ENCODE assay signal across 10 cellular contexts in genomic region chr10:29703276-29703675, GRCh38.
A peak's percentile ranks its signal among the peaks of the same experiment; 100 is the strongest.
DNase-seq lines count a peak whose midpoint lies in the region; ATAC-seq and TF ChIP-seq lines count a peak whose summit lies in the region.
"Had no signal": no experiment of that assay in that cellular context is flagged by ENCODE, and none has a peak within 500 bp of the region (broad histone marks: within the 10 kb centered on the region; RNA-seq: fewer than 3 reads in every experiment).

No MANE protein-coding gene starts in this region.

- no peak for ATAC-seq in activated T-helper 17 cell treated with anti-CD3 and anti-CD28 coated beads, Interleukin-2, amount 50 U/mL, for 72 hours (replicated peaks)
- no peak for ATAC-seq in naive thymus-derived CD8-positive, alpha-beta T cell
- ATAC-seq in GM21786 (IDR thresholded peaks at IDR 0.05; ENCODE audit: unreplicated experiment) = no peak

- no peaks in the 10 kb centered on the region for H3K27me3 ChIP-seq in HL-60 (ENCODE audit: insufficient read depth, poor library complexity, severe bottlenecking)

- H3K27ac ChIP-seq in HL-60 (replicated peaks) = peak overlapping the region; percentile 31; the same call in 1 of the 2 replicates

- TF ChIP-seq CTCF in CD14-positive monocyte (IDR thresholded peaks at IDR 0.05) (no peak), HL-60 (IDR thresholded peaks at IDR 0.05; ENCODE audit: insufficient read depth, low read length) (no peak)

- POLR2A ChIA-PET in naive thymus-derived CD8-positive, alpha-beta T cell (lab: Charles Lee) = interaction anchor here (0.7 kb wide), 1 partner anchor 9 kb away, joined by 3 read pairs; no protein-coding TSS in a partner anchor

- peak overlapping the region; percentile 55 to 88 (median 84) for H3K27ac Mint-ChIP-seq in CD14-positive monocyte
- H3K27ac Mint-ChIP-seq in activated T-helper 17 cell treated with anti-CD3 and anti-CD28 coated beads, Interleukin-2, amount 50 U/mL, for 72 hours = peak overlapping the region; percentile 83
- peak overlapping the region; percentile 57 to 95 (median 87) for H3K27ac Mint-ChIP-seq in naive thymus-derived CD8-positive, alpha-beta T cell

- H3K9me3 Mint-ChIP-seq in CD14-positive monocyte = peaks cover 0 to 3% (median 0%) of the 10 kb centered on the region in 7 donors
- no peaks in the 10 kb centered on the region for H3K9me3 Mint-ChIP-seq in activated T-helper 17 cell treated with anti-CD3 and anti-CD28 coated beads, Interleukin-2, amount 50 U/mL, for 72 hours
- peaks cover 0 to 3% (median 0%) of the 10 kb centered on the region in 9 donors for H3K9me3 Mint-ChIP-seq in naive thymus-derived CD8-positive, alpha-beta T cell

- peaks cover 0 to 3% (median 0%) of the 10 kb centered on the region in 3 donors for H3K27me3 Mint-ChIP-seq in CD14-positive monocyte (ENCODE audit: low read depth in 3 of 3)
- H3K27me3 Mint-ChIP-seq in activated T-helper 17 cell treated with anti-CD3 and anti-CD28 coated beads, Interleukin-2, amount 50 U/mL, for 72 hours = no peaks in the 10 kb centered on the region
- H3K27me3 Mint-ChIP-seq in naive thymus-derived CD8-positive, alpha-beta T cell = no peaks in the 10 kb centered on the region

- DNase-seq in CD14-positive monocyte (ENCODE audit: low spot score) = no peak
- no peak for DNase-seq in HL-60 (ENCODE audit: low read depth in 1 of 2, low spot score in 1 of 2)
- no peak for DNase-seq in naive thymus-derived CD8-positive, alpha-beta T cell
- DNase-seq in activated gamma-delta T cell treated with Interleukin-2 at 50 U/mL for 16 hours = no peak
- DNase-seq in NK-92 (lab: John Stamatoyannopoulos, UW; ENCODE audit: unreplicated experiment) = no peak
- DNase-seq in A172 (ENCODE audit: low spot score) = no peak
- DNase-seq: activated CD4-positive, CD25-positive, alpha-beta regulatory T cell treated with anti-CD3 and anti-CD28 coated beads, Interleukin-2, amount 50 U/mL, for 72 hours; NK-92 treated with Interleukin-12 subunit alpha and Interleukin-12 subunit beta, amount 100 ng/mL, for 24 hours had no signal

- peaks cover 19 to 26% of the 10 kb centered on the region in 2 donors for H3K36me3 Mint-ChIP-seq in CD14-positive monocyte
- H3K36me3 Mint-ChIP-seq in activated T-helper 17 cell treated with anti-CD3 and anti-CD28 coated beads, Interleukin-2, amount 50 U/mL, for 72 hours (ENCODE audit: low read depth) = no peaks in the 10 kb centered on the region
- H3K36me3 Mint-ChIP-seq in naive thymus-derived CD8-positive, alpha-beta T cell = peaks cover 0 to 5% (median 4%) of the 10 kb centered on the region in 3 donors

- H3K4me1 Mint-ChIP-seq in CD14-positive monocyte = peaks cover 44% of the 10 kb centered on the region
- peaks cover 13% of the 10 kb centered on the region for H3K4me1 Mint-ChIP-seq in activated T-helper 17 cell treated with anti-CD3 and anti-CD28 coated beads, Interleukin-2, amount 50 U/mL, for 72 hours
- H3K4me1 Mint-ChIP-seq in naive thymus-derived CD8-positive, alpha-beta T cell = peaks cover 26 to 49% (median 43%) of the 10 kb centered on the region in 4 donors

- no peak overlapping the region for H3K4me3 ChIP-seq in HL-60 (replicated peaks; ENCODE audit: insufficient read depth, low read length)

- H3K4me3 Mint-ChIP-seq in CD14-positive monocyte = peak overlapping the region in 1 of 2 donors; percentile 67
- H3K4me3 Mint-ChIP-seq in activated T-helper 17 cell treated with anti-CD3 and anti-CD28 coated beads, Interleukin-2, amount 50 U/mL, for 72 hours = peak overlapping the region; percentile 69
- peak overlapping the region; percentile 47 to 87 (median 78) for H3K4me3 Mint-ChIP-seq in naive thymus-derived CD8-positive, alpha-beta T cell

- intact Hi-C loops in CD14-positive monocyte (cut with micrococcal nuclease) = no loop called here
